In the genomic region with DNA sequence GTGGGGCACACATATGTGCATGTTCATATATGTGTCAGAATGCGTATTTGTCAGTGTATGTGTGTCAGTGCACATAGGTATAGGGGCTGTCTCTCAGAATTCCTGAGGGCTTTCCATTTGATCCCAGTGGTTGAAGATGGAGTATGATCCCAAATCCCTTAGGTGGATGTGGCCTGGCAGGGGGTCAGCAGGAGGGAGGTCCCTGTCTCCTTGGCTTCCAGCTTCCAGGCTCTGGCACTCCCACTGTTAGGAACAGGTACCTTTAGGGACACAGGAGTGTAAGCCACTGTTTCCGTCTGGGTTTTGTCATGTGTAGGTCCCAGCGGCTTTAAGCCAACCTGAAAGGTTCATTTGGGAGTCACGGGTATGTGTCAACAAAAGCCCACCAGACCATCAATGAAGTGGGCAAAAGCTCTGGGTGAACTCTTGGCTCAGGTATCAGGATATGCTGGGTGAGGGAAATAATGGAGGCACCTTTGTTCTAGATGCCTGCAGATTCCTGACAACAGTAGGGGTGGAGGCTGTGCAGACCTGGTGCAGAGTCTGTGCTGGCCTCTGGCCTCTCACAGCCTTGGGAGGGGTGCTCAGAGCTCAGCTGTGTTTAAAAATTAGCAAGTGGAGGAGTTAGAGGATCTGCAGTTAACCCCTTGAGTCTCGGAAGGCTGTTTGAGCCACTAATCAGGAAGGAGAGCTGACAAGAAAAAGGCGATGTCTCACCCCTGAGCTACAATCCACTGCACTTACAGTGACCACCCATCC, we compare ENCODE assay signal across 26 cellular contexts. TPM values are rescaled to one million over a fixed set of nuclear protein-coding genes. Genes with fewer than 3 reads are reported as not detected.
DNase-seq lines count a peak whose midpoint lies in the region; ATAC-seq, FAIRE-seq and TF ChIP-seq lines count a peak whose summit lies in the region.
"Had no signal": no experiment of that assay in that cellular context is flagged by ENCODE, and none has a peak within 500 bp of the region (broad histone marks: within the 10 kb centered on the region; RNA-seq: fewer than 3 reads in every experiment).

No MANE protein-coding gene starts in this region.

- no peak overlapping the region for H4K5ac ChIP-seq in H1 (ENCODE audit: insufficient read length, low read depth, low read length)

- no peak for FAIRE-seq in H1 (lab: Jason Lieb, UNC)
- FAIRE-seq: A204.1, G401.6, HTR-8/SVneo, RCC 7860, TTC549 had no signal

- peak overlapping the region in 1 of 4 experiments; percentile 7; a peak in 1 of 8 replicates for H3K4me3 ChIP-seq in H1 (ENCODE audit: extremely low read depth in 1 of 4, insufficient read depth in 2 of 4, low read depth in 3 of 4, low read length in 4 of 4)
- H3K4me3 ChIP-seq: GM23248, SJSA1, uterus had no signal

- no peaks in the 10 kb centered on the region for H3K36me3 Mint-ChIP-seq in stimulated activated effector memory CD8-positive, alpha-beta T cell treated with anti-CD3 and anti-CD28 coated beads, Interleukin-12 subunit alpha, Interleukin-12 subunit beta, amount 100 ng/mL, for 72 hours
- H3K36me3 Mint-ChIP-seq in activated T-helper 17 cell treated with anti-CD3 and anti-CD28 coated beads, Interleukin-2, amount 50 U/mL, for 72 hours (ENCODE audit: low read depth) = no peaks in the 10 kb centered on the region

- H3K9ac ChIP-seq in H1 (replicated peaks in 1 of 4; ENCODE audit: extremely low read depth in 1 of 4, low read depth in 3 of 4, low read length in 3 of 4) = no peak overlapping the region
- H3K9ac ChIP-seq: GM23248 had no signal

- H3K4me1 Mint-ChIP-seq in stimulated activated effector memory CD8-positive, alpha-beta T cell treated with anti-CD3 and anti-CD28 coated beads, Interleukin-12 subunit alpha, Interleukin-12 subunit beta, amount 100 ng/mL, for 72 hours = peaks cover 12% of the 10 kb centered on the region
- no peaks in the 10 kb centered on the region for H3K4me1 Mint-ChIP-seq in activated T-helper 17 cell treated with anti-CD3 and anti-CD28 coated beads, Interleukin-2, amount 50 U/mL, for 72 hours

- H3K27me3 Mint-ChIP-seq in activated T-helper 17 cell treated with anti-CD3 and anti-CD28 coated beads, Interleukin-2, amount 50 U/mL, for 72 hours = no peaks in the 10 kb centered on the region
- H3K27me3 Mint-ChIP-seq: naive thymus-derived CD8-positive, alpha-beta T cell; T-cell had no signal

- TF ChIP-seq CTCF in H1 (IDR thresholded peaks at IDR 0.05; ENCODE audit: control extremely low read depth in 1 of 3, insufficient read depth in 1 of 3, low read depth in 1 of 3, low read length in 3 of 3) = no peak
- TF ChIP-seq CTCF in GM10248 (IDR thresholded peaks at IDR 0.05; ENCODE audit: control extremely low read depth, extremely low read depth, low read depth, missing control alignments) = no peak

- H3K4ac ChIP-seq in H1 (replicated peaks; ENCODE audit: insufficient read length, low read depth, low read length) = no peak overlapping the region

- H4K20me1 ChIP-seq in H1 (replicated peaks in 1 of 2; ENCODE audit: control insufficient read depth in 1 of 2, insufficient read depth in 2 of 2, low read length in 2 of 2) = peaks cover 1 to 25% of the 10 kb centered on the region in 2 experiments

- H3K18ac ChIP-seq in H1 (ENCODE audit: extremely low read depth, low read length) = peak overlapping the region; percentile 84

- DNase-seq in activated effector memory CD4-positive, alpha-beta T cell treated with anti-CD3 and anti-CD28 coated beads, Interleukin-2, amount 50 U/mL, for 16 hours = peak; percentile 36
- DNase-seq in activated effector memory CD4-positive, alpha-beta T cell treated with Interleukin-2 at 50 U/mL for 16 hours = no peak
- no peak for DNase-seq in H1 (ENCODE audit: low read depth in 1 of 2, low spot score in 2 of 2)
- peak; percentile 49 for DNase-seq in mesenteric fat pad (ENCODE audit: low spot score)
- DNase-seq in stimulated activated effector memory CD8-positive, alpha-beta T cell treated with anti-CD3 and anti-CD28 coated beads, Interleukin-12 subunit alpha, Interleukin-12 subunit beta, amount 100 ng/mL, for 72 hours (ENCODE audit: low spot score in 2 of 2) = no peak
- no peak for DNase-seq in GM10248 (ENCODE audit: extremely low spot score)
- DNase-seq in NCI-H69 (lab: John Stamatoyannopoulos, UW) = no peak
- DNase-seq: activated CD8-positive, alpha-beta memory T cell treated with anti-CD3 and anti-CD28 coated beads for 24 hours; activated naive CD4-positive, alpha-beta T cell treated with anti-CD3 and anti-CD28 coated beads, Interleukin-2, amount 50 U/mL, for 16 hours; activated T-cell treated with anti-CD3 and anti-CD28 coated beads, Interleukin-2, amount 50 U/mL, for 48 hours; AML-193; caudate nucleus; GM23248; KG1; midbrain; NCI-H1694; T-cell had no signal

- no peak overlapping the region for H2AFZ ChIP-seq in H1 (ENCODE audit: low read length)
- H2AFZ ChIP-seq: GM23248 had no signal

- H3K23ac ChIP-seq in H1 (ENCODE audit: insufficient read length) = no peak overlapping the region

- TF ChIP-seq POLR2A in H1 (IDR thresholded peaks at IDR 0.05; ENCODE audit: control extremely low read depth in 1 of 2, low read depth in 2 of 2, low read length in 2 of 2) = no peak

- TF ChIP-seq EP300 in H1 (IDR thresholded peaks at IDR 0.05; ENCODE audit: borderline replicate concordance in 1 of 2, low read depth in 2 of 2, low read length in 2 of 2) = no peak

- no peak overlapping the region for H3K56ac ChIP-seq in H1 (replicated peaks; ENCODE audit: insufficient read length, low read depth, low read length)

- peaks cover 0 to 4% (median 0%) of the 10 kb centered on the region in 4 experiments; a peak in 2 of 7 replicates for H3K27me3 ChIP-seq in H1 (replicated peaks in 1 of 4; ENCODE audit: control insufficient read depth in 3 of 4, extremely low read depth in 1 of 4, insufficient read depth in 3 of 4, low read length in 3 of 4)
- H3K27me3 ChIP-seq: SJSA1, uterus had no signal

- peak overlapping the region; percentile 82; the same call in 1 of the 2 replicates for H2BK15ac ChIP-seq in H1 (ENCODE audit: low read length)

- no peak overlapping the region for H2BK120ac ChIP-seq in H1 (replicated peaks; ENCODE audit: low read depth, low read length)

- no peak for TF ChIP-seq RAD21 in H1 (IDR thresholded peaks at IDR 0.05 in 1 of 2, conservative IDR thresholded peaks at IDR 0.05 in 1 of 2; ENCODE audit: low read depth in 2 of 2, low read length in 2 of 2)

- H3K14ac ChIP-seq in H1 (ENCODE audit: insufficient read length) = no peak overlapping the region

- H3K36me3 ChIP-seq in H1 (ENCODE audit: control insufficient read depth in 2 of 4, insufficient read depth in 4 of 4, low read length in 3 of 4) = no peaks in the 10 kb centered on the region
- H3K36me3 ChIP-seq: uterus had no signal

- no peak overlapping the region for H3K4me3 Mint-ChIP-seq in stimulated activated effector memory CD8-positive, alpha-beta T cell treated with anti-CD3 and anti-CD28 coated beads, Interleukin-12 subunit alpha, Interleukin-12 subunit beta, amount 100 ng/mL, for 72 hours
- H3K4me3 Mint-ChIP-seq in activated T-helper 17 cell treated with anti-CD3 and anti-CD28 coated beads, Interleukin-2, amount 50 U/mL, for 72 hours = no peak overlapping the region
- H3K4me3 Mint-ChIP-seq: naive thymus-derived CD8-positive, alpha-beta T cell; T-cell had no signal

- H4K91ac ChIP-seq in H1 (replicated peaks; ENCODE audit: insufficient read length, low read length) = no peak overlapping the region

- H2AK5ac ChIP-seq in H1 (ENCODE audit: low read depth, low read length) = no peak overlapping the region

- WGBS in H1 (ENCODE audit: extremely low coverage in 1 of 2, insufficient coverage in 1 of 2, insufficient read length in 1 of 2, insufficient replicate concordance in 2 of 2, low coverage in 1 of 2, low lambda C conversion rate in 2 of 2, missing lambda C conversion rate in 1 of 2), 2 experiments = 85% methylated on average over 6 of the region's 6 CpGs; no CpG with 5 or more reads in 1 of the 2 experiments

- H3K27ac ChIP-seq in H1 (ENCODE audit: low read depth, low read length) = no peak overlapping the region
- H3K27ac ChIP-seq: GM23248, SJSA1, uterus had no signal

- no peak overlapping the region for H2BK5ac ChIP-seq in H1 (ENCODE audit: low read depth, low read length)

- 0 out of 2 replicates have a peak overlapping the region, but pooled peaks have one; percentile 77 for H2BK20ac ChIP-seq in H1 (ENCODE audit: low read length)

- H3K27ac Mint-ChIP-seq in stimulated activated effector memory CD8-positive, alpha-beta T cell treated with anti-CD3 and anti-CD28 coated beads, Interleukin-12 subunit alpha, Interleukin-12 subunit beta, amount 100 ng/mL, for 72 hours = peak overlapping the region; percentile 58
- H3K27ac Mint-ChIP-seq in activated T-helper 17 cell treated with anti-CD3 and anti-CD28 coated beads, Interleukin-2, amount 50 U/mL, for 72 hours = no peak overlapping the region
- H3K27ac Mint-ChIP-seq: T-cell had no signal

- H3K9me3 Mint-ChIP-seq in stimulated activated effector memory CD8-positive, alpha-beta T cell treated with anti-CD3 and anti-CD28 coated beads, Interleukin-12 subunit alpha, Interleukin-12 subunit beta, amount 100 ng/mL, for 72 hours = no peaks in the 10 kb centered on the region
- H3K9me3 Mint-ChIP-seq in activated T-helper 17 cell treated with anti-CD3 and anti-CD28 coated beads, Interleukin-2, amount 50 U/mL, for 72 hours = no peaks in the 10 kb centered on the region
- H3K9me3 Mint-ChIP-seq: naive thymus-derived CD8-positive, alpha-beta T cell; T-cell had no signal

- H2BK12ac ChIP-seq in H1 (ENCODE audit: low read depth, low read length) = peak overlapping the region; percentile 91; the same call in 1 of the 2 replicates

- H3K79me2 ChIP-seq in H1 (ENCODE audit: control insufficient read depth in 1 of 2, insufficient read depth in 2 of 2, low read length in 2 of 2) = peaks cover 0 to 67% of the 10 kb centered on the region in 2 experiments; a peak in 2 of 4 replicates

- no peaks in the 10 kb centered on the region for H3K23me2 ChIP-seq in H1 (ENCODE audit: low read depth, low read length)

- no peaks in the 10 kb centered on the region for H3K9me3 ChIP-seq in H1 (ENCODE audit: insufficient read depth in 2 of 2, low read depth in 1 of 2, low read length in 1 of 2)
- H3K9me3 ChIP-seq: SJSA1, uterus had no signal

- ATAC-seq in stimulated activated effector memory CD8-positive, alpha-beta T cell treated with anti-CD3 and anti-CD28 coated beads, Interleukin-12 subunit alpha, Interleukin-12 subunit beta, amount 100 ng/mL, for 72 hours = no peak
- ATAC-seq in activated T-helper 17 cell treated with anti-CD3 and anti-CD28 coated beads, Interleukin-2, amount 50 U/mL, for 72 hours (replicated peaks) = no peak
- ATAC-seq: naive thymus-derived CD8-positive, alpha-beta T cell; T-cell had no signal

- H3K79me1 ChIP-seq in H1 (ENCODE audit: low read depth, low read length) = peaks cover 12% of the 10 kb centered on the region

- H4K8ac ChIP-seq in H1 (ENCODE audit: extremely low read depth, insufficient read depth, low read length) = no peak overlapping the region

- peaks cover 47 to 80% (median 71%) of the 10 kb centered on the region in 4 experiments for H3K4me1 ChIP-seq in H1 (replicated peaks in 1 of 4; ENCODE audit: control insufficient read depth in 3 of 4, insufficient read depth in 4 of 4, low read length in 3 of 4)
- H3K4me1 ChIP-seq: SJSA1, uterus had no signal

- CTCF ChIA-PET in H1 (lab: Charles Lee; ENCODE audit: partially characterized antibody) = interaction anchor here (0.6 to 4.0 kb wide), 13 partner anchors 12 to 1120 kb away, joined by 3 to 19 read pairs (median 4); a partner anchor contains a TSS
- CTCF ChIA-PET in GM10248 (lab: Yijun Ruan, JAX) = interaction anchor here (1.2 to 1.4 kb wide), 2 partner anchors 12 to 19 kb away, joined by 3 to 4 read pairs; no protein-coding TSS in a partner anchor

- POLR2A ChIA-PET in H1 (lab: Charles Lee; ENCODE audit: partially characterized antibody) (interaction anchor here (0.8 to 1.6 kb wide), 3 partner anchors 9 to 22 kb away, joined by 3 to 4 read pairs (median 3); no protein-coding TSS in a partner anchor), GM10248 (lab: Yijun Ruan, JAX) (interaction anchor here (2.0 kb wide), 1 partner anchor 9 kb away, joined by 10 read pairs; a partner anchor contains a TSS)

- peak overlapping the region; percentile 24 to 76 for H3K4me2 ChIP-seq in H1 (ENCODE audit: insufficient read depth in 1 of 2, low read depth in 2 of 2, low read length in 2 of 2)

RNA-seq across cellular contexts. Expression of a gene that starts 9.0 kb away (rescaled TPM):
- total RNA-seq in H1 (2021; fragmentation: NEBNext Ultra II Directional; extraction: Animal tissue kit (Norgen Biotek cat#: 25700)) = 1.2 TPM in 2 replicates
- 0.19 and 0.21 TPM in 2 replicates for polyA plus RNA-seq in H1 (2011; rRNA removed)
- 0.08 TPM for polyA plus RNA-seq in H1 (2011; cell fraction: cytosol; rRNA removed)
- 2.4 TPM for polyA plus RNA-seq in H1 (2011; cell fraction: nucleus; rRNA removed)
- 0.19 to 0.30 TPM (median 0.24 TPM) in 4 replicates for polyA plus RNA-seq in H1 (2012, experiment 1 of 2)
- 0.01 TPM for polyA plus RNA-seq in H1 (2012, experiment 2 of 2)
- polyA plus RNA-seq in H1 (2013, experiment 1 of 2) = 0.20 TPM
- 0.13 TPM for polyA plus RNA-seq in H1 (2013, experiment 2 of 2)
- polyA minus RNA-seq in H1 (2011; rRNA and poly(A)+ RNA removed) = 6.2 and 7.3 TPM in 2 replicates
- 1.0 TPM for polyA minus RNA-seq in H1 (2011; cell fraction: cytosol; rRNA and poly(A)+ RNA removed)
- 21.4 TPM for polyA minus RNA-seq in H1 (2011; cell fraction: nucleus; rRNA and poly(A)+ RNA removed)
- total RNA-seq in mesenteric fat pad = 3.0 TPM
- under 1 TPM; 0.24 to 0.64 TPM for total RNA-seq in activated T-helper 17 cell treated with anti-CD3 and anti-CD28 coated beads, Interleukin-2, amount 50 U/mL, for 72 hours

Comparison
In these comparisons a context has a peak if more than half of its experiments do, and no peak if none do; other contexts are left out.
1. DNase-seq: peak in activated effector memory CD4-positive, alpha-beta T cell treated with anti-CD3 and anti-CD28 coated beads, Interleukin-2, amount 50 U/mL, for 16 hours (single experiment) and mesenteric fat pad (single experiment); none in activated effector memory CD4-positive, alpha-beta T cell treated with Interleukin-2 at 50 U/mL for 16 hours (single experiment), H1 (0 of 2), stimulated activated effector memory CD8-positive, alpha-beta T cell treated with anti-CD3 and anti-CD28 coated beads, Interleukin-12 subunit alpha, Interleukin-12 subunit beta, amount 100 ng/mL, for 72 hours (0 of 2), GM10248 (single experiment) and NCI-H69 (single experiment).